Comparison of ENCODE assay signal across 10 cellular contexts in the genomic region with DNA sequence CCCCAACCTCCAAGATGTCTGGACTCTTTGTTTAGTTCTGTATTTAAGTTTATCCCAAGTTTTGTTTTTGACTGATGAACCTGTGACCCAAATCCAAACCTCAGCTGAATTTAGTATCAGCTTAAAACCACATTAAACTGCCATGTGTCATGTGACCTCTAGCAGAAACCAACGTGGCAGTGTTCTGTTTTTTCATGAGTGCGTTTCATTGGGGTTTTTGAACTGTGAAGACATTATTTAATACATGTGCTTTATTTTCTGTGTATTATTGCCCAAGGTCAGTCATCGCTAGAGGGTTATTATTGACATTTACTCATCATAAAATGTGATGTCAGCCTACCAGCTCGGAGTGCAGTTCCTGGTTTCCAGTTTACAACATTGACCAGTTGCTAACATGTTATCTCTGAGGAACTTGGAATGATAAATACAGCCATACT. TPM values are rescaled to one million over a fixed set of nuclear protein-coding genes. Genes with fewer than 3 reads are reported as not detected.
DNase-seq lines count a peak whose midpoint lies in the region; ATAC-seq, FAIRE-seq and TF ChIP-seq lines count a peak whose summit lies in the region.
"Had no signal": no experiment of that assay in that cellular context is flagged by ENCODE, and none has a peak within 500 bp of the region (broad histone marks: within the 10 kb centered on the region; RNA-seq: fewer than 3 reads in every experiment).

No MANE protein-coding gene starts in this region.

- no peaks in the 10 kb centered on the region for H3K36me3 ChIP-seq in CD8-positive, alpha-beta T cell (ENCODE audit: insufficient read depth, low read length)
- H3K36me3 ChIP-seq in MG63 (peaks cover 32% of the 10 kb centered on the region), bronchial epithelial cell (ENCODE audit: control insufficient read depth, insufficient read depth, low read length) (peaks cover 3% of the 10 kb centered on the region), WERI-Rb-1 (peaks cover 10% of the 10 kb centered on the region)

- no peak for TF ChIP-seq CTCF in CD8-positive, alpha-beta T cell (IDR thresholded peaks at IDR 0.05)
- TF ChIP-seq CTCF in bronchial epithelial cell (IDR thresholded peaks at IDR 0.05; ENCODE audit: insufficient read depth, low read length, severe bottlenecking) (no peak), neural crest cell (conservative IDR thresholded peaks at IDR 0.05) (no peak), WERI-Rb-1 (IDR thresholded peaks at IDR 0.05; ENCODE audit: low read depth, low read length) (no peak)

- no peak overlapping the region for H3K27ac ChIP-seq in CD8-positive, alpha-beta T cell (ENCODE audit: low read depth, low read length)
- no peak overlapping the region for H3K27ac ChIP-seq in WERI-Rb-1

- peak overlapping the region; percentile 78 for H3K4me3 Mint-ChIP-seq in CD8-positive, alpha-beta T cell
- H3K4me3 Mint-ChIP-seq in neural crest cell = peak overlapping the region; percentile 47

- H3K4me1 Mint-ChIP-seq in CD8-positive, alpha-beta T cell (ENCODE audit: low read depth) = peaks cover 22% of the 10 kb centered on the region
- peaks cover 31% of the 10 kb centered on the region for H3K4me1 Mint-ChIP-seq in neural crest cell

- H3K4me1 ChIP-seq in CD8-positive, alpha-beta T cell (ENCODE audit: insufficient read depth, low read length) = peaks cover 8% of the 10 kb centered on the region

- FAIRE-seq in bronchial epithelial cell (lab: Jason Lieb, UNC) = no peak

- no peak for DNase-seq in CD8-positive, alpha-beta T cell
- no peak for DNase-seq in MG63
- DNase-seq in bronchial epithelial cell (ENCODE audit: low read depth) = peak; percentile 68
- DNase-seq in neural crest cell (ENCODE audit: low read depth, low spot score) = no peak
- DNase-seq in pons (ENCODE audit: low spot score) = no peak
- DNase-seq in stimulated activated CD4-positive, alpha-beta T cell treated with anti-CD3 and anti-CD28 coated beads, Interleukin-2, amount 100 ng/mL, for 24 hours = no peak
- no peak for DNase-seq in WERI-Rb-1
- DNase-seq: activated CD4-positive, alpha-beta T cell treated with anti-CD3 and anti-CD28 coated beads, Interleukin-2, amount 10 ng/mL, durations not matched to agents 24 days and 14 days; stimulated activated CD4-positive, alpha-beta T cell treated with anti-CD3 and anti-CD28 coated beads, Interleukin-4, amount 100 ng/mL, for 24 hours had no signal

- H3K27me3 ChIP-seq in CD8-positive, alpha-beta T cell (ENCODE audit: insufficient read depth, low read length) = peaks cover 5% of the 10 kb centered on the region
- H3K27me3 ChIP-seq in MG63 (no peaks in the 10 kb centered on the region), bronchial epithelial cell (ENCODE audit: control insufficient read depth, insufficient read depth, low read length) (no peaks in the 10 kb centered on the region), WERI-Rb-1 (ENCODE audit: insufficient read depth, low read depth, severe bottlenecking) (no peaks in the 10 kb centered on the region)

- no peaks in the 10 kb centered on the region for H3K36me3 Mint-ChIP-seq in CD8-positive, alpha-beta T cell
- H3K36me3 Mint-ChIP-seq in neural crest cell (ENCODE audit: low read depth) = peaks cover 2% of the 10 kb centered on the region

- peaks cover 70% of the 10 kb centered on the region for H3K27me3 Mint-ChIP-seq in CD8-positive, alpha-beta T cell (ENCODE audit: low read depth)
- no peaks in the 10 kb centered on the region for H3K27me3 Mint-ChIP-seq in neural crest cell (ENCODE audit: low read depth)

- no peaks in the 10 kb centered on the region for H3K9me3 ChIP-seq in CD8-positive, alpha-beta T cell (ENCODE audit: low read length)
- H3K9me3 ChIP-seq in MG63 = no peaks in the 10 kb centered on the region
- H3K9me3 ChIP-seq in WERI-Rb-1 (ENCODE audit: severe bottlenecking) = no peaks in the 10 kb centered on the region

- H3K4me3 ChIP-seq in CD8-positive, alpha-beta T cell (ENCODE audit: low read depth, low read length) = no peak overlapping the region
- H3K4me3 ChIP-seq in MG63 (peak overlapping the region; percentile 74), bronchial epithelial cell (ENCODE audit: low read depth, low read length) (no peak overlapping the region), WERI-Rb-1 (ENCODE audit: low read depth, low read length) (no peak overlapping the region)

- POLR2A ChIA-PET in CD8-positive, alpha-beta T cell (lab: Charles Lee) = no interaction called here

- CTCF ChIA-PET in CD8-positive, alpha-beta T cell (lab: Charles Lee) = no interaction called here

- no peak overlapping the region for H3K27ac Mint-ChIP-seq in CD8-positive, alpha-beta T cell
- H3K27ac Mint-ChIP-seq in neural crest cell (ENCODE audit: unreplicated experiment) = no peak overlapping the region
- H3K27ac Mint-ChIP-seq: activated CD4-positive, alpha-beta T cell treated with anti-CD3 and anti-CD28 coated beads, Interleukin-2, amount 10 ng/mL, durations not matched to agents 24 days and 14 days had no signal

- intact Hi-C loops in CD8-positive, alpha-beta T cell (cut with DNase I, micrococcal nuclease) = no loop called here

- no peak for ATAC-seq in CD8-positive, alpha-beta T cell
- ATAC-seq in HG02642 (IDR thresholded peaks at IDR 0.05; ENCODE audit: poor library complexity, unreplicated experiment) = no peak

- no peaks in the 10 kb centered on the region for H3K9me3 Mint-ChIP-seq in CD8-positive, alpha-beta T cell
- no peaks in the 10 kb centered on the region for H3K9me3 Mint-ChIP-seq in neural crest cell

RNA-seq across cellular contexts. Expression of gene TLCD5, which starts 1.8 kb away (rescaled TPM):
- under 1 TPM in 1 of 2 experiments, not detected in 1; 0.14 TPM for total RNA-seq in CD8-positive, alpha-beta T cell
- 7.3 and 8.1 TPM in 2 replicates for total RNA-seq in MG63 (2014; rRNA removed; shearing (Covaris generic); ENCODE audit: low replicate concordance)
- total RNA-seq in bronchial epithelial cell (1.7 and 1.8 TPM in 2 replicates), neural crest cell (16.7 and 16.8 TPM in 2 replicates)

RNA-seq across cellular contexts. Expression of gene ARHGEF12, which starts 9.3 kb away (rescaled TPM):
- 1 to 10 TPM; 3.8 to 5.6 TPM for total RNA-seq in CD8-positive, alpha-beta T cell
- total RNA-seq in MG63 (2014; rRNA removed; shearing (Covaris generic); ENCODE audit: low replicate concordance) = 28.1 and 32.5 TPM in 2 replicates
- total RNA-seq in bronchial epithelial cell = 65.6 and 87.6 TPM in 2 replicates
- total RNA-seq in neural crest cell = 66.1 and 66.2 TPM in 2 replicates
